ENCODE assay signal across 8 cellular contexts in the genomic region with DNA sequence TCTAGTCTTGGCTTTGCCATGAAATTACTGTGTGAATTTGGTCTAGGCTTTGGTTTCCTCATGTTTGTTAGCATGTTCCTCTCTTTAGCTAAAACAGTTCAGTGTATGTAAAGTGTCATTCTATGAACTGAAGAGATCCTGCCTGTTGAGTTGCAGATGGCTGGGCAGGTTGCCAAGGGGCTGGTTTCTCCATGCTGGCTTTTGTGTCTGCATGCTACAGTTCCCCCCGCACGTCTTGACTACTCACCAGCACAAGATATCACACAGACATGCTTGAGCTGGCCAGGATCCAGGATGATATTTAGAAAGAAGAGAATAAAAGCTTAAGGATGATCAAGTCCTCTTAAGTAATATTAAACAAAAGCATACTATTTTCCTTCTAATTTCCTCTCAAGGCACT.
DNase-seq lines count a peak whose midpoint lies in the region; ATAC-seq and TF ChIP-seq lines count a peak whose summit lies in the region.

No MANE protein-coding gene starts in this region.

- CTCF ChIA-PET in CD8-positive, alpha-beta T cell (lab: Charles Lee): no interaction called here

- H3K27me3 ChIP-seq in CD8-positive, alpha-beta T cell (ENCODE audit: insufficient read depth, low read length): no peaks in the 10 kb centered on the region

- POLR2A ChIA-PET in CD8-positive, alpha-beta T cell (lab: Charles Lee): no interaction called here

- no peak overlapping the region for H3K27ac Mint-ChIP-seq in CD8-positive, alpha-beta T cell
- H3K27ac Mint-ChIP-seq in brain: peak overlapping the region; percentile 7 to 91 (median 76)
- H3K27ac Mint-ChIP-seq in activated T-helper 17 cell treated with anti-CD3 and anti-CD28 coated beads, Interleukin-2, amount 50 U/mL, for 72 hours: no peak overlapping the region

- H3K4me1 ChIP-seq in CD8-positive, alpha-beta T cell (ENCODE audit: insufficient read depth, low read length): no peaks in the 10 kb centered on the region

- peaks cover 5% of the 10 kb centered on the region for H3K4me1 Mint-ChIP-seq in CD8-positive, alpha-beta T cell (ENCODE audit: low read depth)
- H3K4me1 Mint-ChIP-seq in brain: peaks cover 24% of the 10 kb centered on the region
- H3K4me1 Mint-ChIP-seq in activated T-helper 17 cell treated with anti-CD3 and anti-CD28 coated beads, Interleukin-2, amount 50 U/mL, for 72 hours: no peaks in the 10 kb centered on the region

- intact Hi-C loops in CD8-positive, alpha-beta T cell (cut with DNase I, micrococcal nuclease): no loop called here

- TF ChIP-seq CTCF in CD8-positive, alpha-beta T cell (IDR thresholded peaks at IDR 0.05): no peak
- no peak for TF ChIP-seq CTCF in brain (conservative IDR thresholded peaks at IDR 0.05)

- no peak overlapping the region for H3K4me3 ChIP-seq in CD8-positive, alpha-beta T cell (ENCODE audit: low read depth, low read length)

- peaks cover 3% of the 10 kb centered on the region for H3K9me3 Mint-ChIP-seq in CD8-positive, alpha-beta T cell
- H3K9me3 Mint-ChIP-seq in brain: peaks cover 3 to 19% (median 6%) of the 10 kb centered on the region in 5 experiments
- H3K9me3 Mint-ChIP-seq in activated T-helper 17 cell treated with anti-CD3 and anti-CD28 coated beads, Interleukin-2, amount 50 U/mL, for 72 hours: no peaks in the 10 kb centered on the region

- no peaks in the 10 kb centered on the region for H3K36me3 Mint-ChIP-seq in CD8-positive, alpha-beta T cell
- H3K36me3 Mint-ChIP-seq in brain: no peaks in the 10 kb centered on the region
- H3K36me3 Mint-ChIP-seq in activated T-helper 17 cell treated with anti-CD3 and anti-CD28 coated beads, Interleukin-2, amount 50 U/mL, for 72 hours (ENCODE audit: low read depth): no peaks in the 10 kb centered on the region

- ATAC-seq in CD8-positive, alpha-beta T cell: no peak
- ATAC-seq in GM21737 (IDR thresholded peaks at IDR 0.05; ENCODE audit: unreplicated experiment): peak; percentile 95
- no peak for ATAC-seq in activated T-helper 17 cell treated with anti-CD3 and anti-CD28 coated beads, Interleukin-2, amount 50 U/mL, for 72 hours (replicated peaks)

- peak in 5 of 7 experiments; percentile 7 to 52 (median 23) for DNase-seq in CD8-positive, alpha-beta T cell
- peak; percentile 85 for DNase-seq in NCI-H226
- DNase-seq in nucleus accumbens (lab: John Stamatoyannopoulos, UW): peak in 33 of 56 donors; percentile 2 to 79 (median 20)
- DNase-seq in HK-2 (ENCODE audit: unreplicated experiment): no peak
- no peak for DNase-seq in glomerular visceral epithelial cell (ENCODE audit: extremely low spot score)

- H3K36me3 ChIP-seq in CD8-positive, alpha-beta T cell (ENCODE audit: insufficient read depth, low read length): no peaks in the 10 kb centered on the region

- H3K27ac ChIP-seq in CD8-positive, alpha-beta T cell (ENCODE audit: low read depth, low read length): no peak overlapping the region

- no peak overlapping the region for H3K4me3 Mint-ChIP-seq in CD8-positive, alpha-beta T cell
- H3K4me3 Mint-ChIP-seq in brain: peak overlapping the region in 4 of 5 experiments; percentile 13 to 61 (median 44)
- H3K4me3 Mint-ChIP-seq in activated T-helper 17 cell treated with anti-CD3 and anti-CD28 coated beads, Interleukin-2, amount 50 U/mL, for 72 hours: no peak overlapping the region

- H3K27me3 Mint-ChIP-seq in CD8-positive, alpha-beta T cell (ENCODE audit: low read depth): peaks cover 2% of the 10 kb centered on the region
- peaks cover 23% of the 10 kb centered on the region for H3K27me3 Mint-ChIP-seq in brain
- H3K27me3 Mint-ChIP-seq in activated T-helper 17 cell treated with anti-CD3 and anti-CD28 coated beads, Interleukin-2, amount 50 U/mL, for 72 hours: no peaks in the 10 kb centered on the region

- H3K9me3 ChIP-seq in CD8-positive, alpha-beta T cell (ENCODE audit: low read length): no peaks in the 10 kb centered on the region

Comparison
In these comparisons a context has a peak if more than half of its experiments do, and no peak if none do; other contexts are left out.
1. DNase-seq: peak in CD8-positive, alpha-beta T cell (5 of 7), NCI-H226 (single experiment) and nucleus accumbens (33 of 56); none in HK-2 (single experiment) and glomerular visceral epithelial cell (single experiment).
2. H3K27ac Mint-ChIP-seq: peak in brain (5 of 5); none in CD8-positive, alpha-beta T cell (single experiment) and activated T-helper 17 cell treated with anti-CD3 and anti-CD28 coated beads, Interleukin-2, amount 50 U/mL, for 72 hours (single experiment).
3. H3K4me3 Mint-ChIP-seq: peak in brain (4 of 5); none in CD8-positive, alpha-beta T cell (single experiment) and activated T-helper 17 cell treated with anti-CD3 and anti-CD28 coated beads, Interleukin-2, amount 50 U/mL, for 72 hours (single experiment).